In genomic region chr7:143148651-143149050, GRCh38 we compare ENCODE assay signal across 4 cellular contexts. TPM values are rescaled to one million over a fixed set of nuclear protein-coding genes. Genes with fewer than 3 reads are reported as not detected.
"Had no signal": no experiment of that assay in that cellular context is flagged by ENCODE, and none has a peak within 500 bp of the region (broad histone marks: within the 10 kb centered on the region; RNA-seq: fewer than 3 reads in every experiment).

No MANE protein-coding gene starts in this region.

- H3K4me3 ChIP-seq: GM12878 had no signal

- DNase-seq: GDM1, GF-D8 had no signal

- ATAC-seq: GM12878 had no signal

RNA-seq across cellular contexts. Expression of gene PIP, which starts 16.8 kb away (rescaled TPM):
- total RNA-seq: G401, GM12878 had no signal
- polyA plus RNA-seq: GM12878 had no signal

RNA-seq across cellular contexts. Expression of gene TAS2R39, which starts 34.6 kb away (rescaled TPM):
- total RNA-seq: G401, GM12878 had no signal
- polyA plus RNA-seq: GM12878 had no signal
